In genomic region chr9:73129941-73130695, GRCh38 we compare ENCODE assay signal across 26 cellular contexts. TPM values are rescaled to one million over a fixed set of nuclear protein-coding genes. Genes with fewer than 3 reads are reported as not detected.
DNase-seq lines count a peak whose midpoint lies in the region; ATAC-seq and TF ChIP-seq lines count a peak whose summit lies in the region.
"Had no signal": no experiment of that assay in that cellular context is flagged by ENCODE, and none has a peak within 500 bp of the region (broad histone marks: within the 10 kb centered on the region; RNA-seq: fewer than 3 reads in every experiment).

No MANE protein-coding gene starts in this region.

- in situ Hi-C loops in Panc1 (cut with HindIII; ENCODE audit: low pct_unique_long_range_greater_than_20kb, low sequenced_read_pairs) = no loop called here

- POLR2A ChIA-PET in CD8-positive, alpha-beta memory T cell (lab: Charles Lee) = no interaction called here
- POLR2A ChIA-PET in Panc1 (lab: Charles Lee) = no interaction called here

- no peaks in the 10 kb centered on the region for H3K9me3 Mint-ChIP-seq in CD8-positive, alpha-beta memory T cell
- H3K9me3 Mint-ChIP-seq: activated B cell treated with CpG ODN at 0.5 μM for 24 hours; stimulated activated memory B cell treated with anti-CD40 and anti-IgM and Interleukin-4, amounts not matched to agents 10 μg/mL and 1 μg/mL and 100 μg/mL, for 72 hours had no signal

- peak overlapping the region in 7 of 8 donors; percentile 28 to 79 (median 52) for H3K27ac Mint-ChIP-seq in CD8-positive, alpha-beta memory T cell
- H3K27ac Mint-ChIP-seq: activated B cell treated with CpG ODN at 0.5 μM for 24 hours; stimulated activated memory B cell treated with anti-CD40 and anti-IgM and Interleukin-4, amounts not matched to agents 10 μg/mL and 1 μg/mL and 100 μg/mL, for 72 hours had no signal

- peaks cover 0 to 3% (median 0%) of the 10 kb centered on the region in 3 donors for H3K36me3 Mint-ChIP-seq in CD8-positive, alpha-beta memory T cell
- H3K36me3 Mint-ChIP-seq: stimulated activated memory B cell treated with anti-CD40 and anti-IgM and Interleukin-4, amounts not matched to agents 10 μg/mL and 1 μg/mL and 100 μg/mL, for 72 hours had no signal

- no peaks in the 10 kb centered on the region for H3K27me3 ChIP-seq in CD8-positive, alpha-beta memory T cell (ENCODE audit: insufficient read depth, low read length, poor library complexity, severe bottlenecking)
- H3K27me3 ChIP-seq in Panc1 (ENCODE audit: control insufficient read depth, insufficient read depth, low read length) = no peaks in the 10 kb centered on the region
- H3K27me3 ChIP-seq in neutrophil = no peaks in the 10 kb centered on the region
- H3K27me3 ChIP-seq: cardiac muscle cell, vagina had no signal

- intact Hi-C loops in Panc1 (cut with micrococcal nuclease; ENCODE audit: unreplicated experiment) = no loop called here

- H3K27me3 Mint-ChIP-seq in CD8-positive, alpha-beta memory T cell = no peaks in the 10 kb centered on the region
- H3K27me3 Mint-ChIP-seq: activated B cell treated with CpG ODN at 0.5 μM for 24 hours; stimulated activated memory B cell treated with anti-CD40 and anti-IgM and Interleukin-4, amounts not matched to agents 10 μg/mL and 1 μg/mL and 100 μg/mL, for 72 hours had no signal

- CTCF ChIA-PET in CD8-positive, alpha-beta memory T cell (lab: Charles Lee) = no interaction called here
- CTCF ChIA-PET in Panc1 (lab: Charles Lee) = no interaction called here

- no peak for DNase-seq in CD8-positive, alpha-beta memory T cell
- DNase-seq in Panc1 (ENCODE audit: low read depth, low spot score) (no peak), epithelial cell of prostate (ENCODE audit: low read depth, low spot score) (no peak), mucosa of gallbladder (ENCODE audit: low spot score) (no peak)
- DNase-seq: activated B cell treated with CpG ODN at 0.5 μM for 24 hours; activated CD4-positive, alpha-beta T cell treated with anti-CD3 and anti-CD28 coated beads, Interleukin-2, amount 50 U/mL, for 4 hours; activated CD8-positive, alpha-beta memory T cell treated with anti-CD3 and anti-CD28 coated beads, Interleukin-2, amount 50 U/mL, for 48 hours; activated effector memory CD4-positive, alpha-beta T cell treated with anti-CD3 and anti-CD28 coated beads, Interleukin-2, amount 50 U/mL, for 16 hours; amniotic stem cell; Caco-2; DND-41; KG1; NCI-H1048; NCI-H1930; nucleus accumbens; small intestine; stimulated activated CD4-positive, alpha-beta T cell treated with anti-CD3 and anti-CD28 coated beads, Interleukin-2, amount 100 ng/mL, for 24 hours had no signal

- H3K4me1 Mint-ChIP-seq in CD8-positive, alpha-beta memory T cell = peaks cover 24 to 42% (median 41%) of the 10 kb centered on the region in 3 donors

- H3K27ac ChIP-seq in CD8-positive, alpha-beta memory T cell (ENCODE audit: low read depth, low read length) = no peak overlapping the region
- H3K27ac ChIP-seq in Panc1 (ENCODE audit: low read length) (peak overlapping the region; percentile 29; the same call in 1 of the 2 replicates), epithelial cell of prostate (peak overlapping the region; percentile 96), neutrophil (peak overlapping the region; percentile 81)
- H3K27ac ChIP-seq: cardiac muscle cell, SK-N-MC, vagina had no signal

- H3K9me3 ChIP-seq in CD8-positive, alpha-beta memory T cell (ENCODE audit: low read length) = no peaks in the 10 kb centered on the region
- no peaks in the 10 kb centered on the region for H3K9me3 ChIP-seq in Panc1 (ENCODE audit: control insufficient read depth, insufficient read depth, low read depth, low read length)
- H3K9me3 ChIP-seq in neutrophil = no peaks in the 10 kb centered on the region
- H3K9me3 ChIP-seq: Caco-2, vagina had no signal

- no TSS peak for BruUV-seq in Panc1 (replicated peaks; lab: Mats Ljungman, UMichigan)

- H3K4me1 ChIP-seq in CD8-positive, alpha-beta memory T cell (ENCODE audit: insufficient read depth, low read length) = peaks cover 8% of the 10 kb centered on the region
- H3K4me1 ChIP-seq in Panc1 (ENCODE audit: control insufficient read depth, insufficient read depth, low read length) = peaks cover 15% of the 10 kb centered on the region
- H3K4me1 ChIP-seq in neutrophil (ENCODE audit: control insufficient read depth in 1 of 2, insufficient read depth in 1 of 2, low read depth in 1 of 2, low read length in 1 of 2) = peaks cover 45 to 47% of the 10 kb centered on the region in 2 experiments
- H3K4me1 ChIP-seq: Caco-2 had no signal

- no peak for TF ChIP-seq CTCF in Panc1 (IDR thresholded peaks at IDR 0.05)
- no peak for TF ChIP-seq CTCF in neutrophil (IDR thresholded peaks at IDR 0.05)

- peak overlapping the region in 1 of 7 donors; percentile 7 for H3K4me3 Mint-ChIP-seq in CD8-positive, alpha-beta memory T cell
- H3K4me3 Mint-ChIP-seq: activated B cell treated with CpG ODN at 0.5 μM for 24 hours; stimulated activated memory B cell treated with anti-CD40 and anti-IgM and Interleukin-4, amounts not matched to agents 10 μg/mL and 1 μg/mL and 100 μg/mL, for 72 hours had no signal

- no peaks in the 10 kb centered on the region for H3K36me3 ChIP-seq in CD8-positive, alpha-beta memory T cell (ENCODE audit: insufficient read depth, low read length)
- H3K36me3 ChIP-seq in Panc1 (ENCODE audit: control insufficient read depth, insufficient read depth, low read length) (no peaks in the 10 kb centered on the region), neutrophil (no peaks in the 10 kb centered on the region)
- H3K36me3 ChIP-seq: cardiac muscle cell, vagina had no signal

- H3K4me3 ChIP-seq in CD8-positive, alpha-beta memory T cell (ENCODE audit: low read length) = no peak overlapping the region
- H3K4me3 ChIP-seq in Panc1 (ENCODE audit: low read depth in 2 of 2, low read length in 2 of 2) (no peak overlapping the region), neutrophil (ENCODE audit: low read depth in 1 of 2, low read length in 1 of 2) (no peak overlapping the region)
- H3K4me3 ChIP-seq: cardiac muscle cell, GM12878, SK-N-MC, vagina had no signal

- ATAC-seq in Panc1 = no peak
- ATAC-seq in GM21619 (IDR thresholded peaks at IDR 0.05; ENCODE audit: unreplicated experiment) = no peak
- no peak for ATAC-seq in HG03196 (IDR thresholded peaks at IDR 0.05; ENCODE audit: unreplicated experiment)
- ATAC-seq: GM12878; left lobe of liver; stimulated activated memory B cell treated with anti-CD40 and anti-IgM and Interleukin-4, amounts not matched to agents 10 μg/mL and 1 μg/mL and 100 μg/mL, for 72 hours had no signal

RNA-seq across cellular contexts. Expression of gene ANXA1, which starts 21.5 kb away (rescaled TPM):
- 10 to 100 TPM; 87.7 to 93.2 TPM for total RNA-seq in CD8-positive, alpha-beta memory T cell
- polyA plus RNA-seq in CD8-positive, alpha-beta memory T cell = 517 TPM
- 72.0 TPM for total RNA-seq in Panc1 (2021; ENCODE audit: unreplicated experiment)
- 34.8 TPM for polyA plus RNA-seq in Panc1 (2012; ENCODE audit: insufficient read length)
- total RNA-seq in mucosa of gallbladder = 55.5 TPM
